In the genomic region with DNA sequence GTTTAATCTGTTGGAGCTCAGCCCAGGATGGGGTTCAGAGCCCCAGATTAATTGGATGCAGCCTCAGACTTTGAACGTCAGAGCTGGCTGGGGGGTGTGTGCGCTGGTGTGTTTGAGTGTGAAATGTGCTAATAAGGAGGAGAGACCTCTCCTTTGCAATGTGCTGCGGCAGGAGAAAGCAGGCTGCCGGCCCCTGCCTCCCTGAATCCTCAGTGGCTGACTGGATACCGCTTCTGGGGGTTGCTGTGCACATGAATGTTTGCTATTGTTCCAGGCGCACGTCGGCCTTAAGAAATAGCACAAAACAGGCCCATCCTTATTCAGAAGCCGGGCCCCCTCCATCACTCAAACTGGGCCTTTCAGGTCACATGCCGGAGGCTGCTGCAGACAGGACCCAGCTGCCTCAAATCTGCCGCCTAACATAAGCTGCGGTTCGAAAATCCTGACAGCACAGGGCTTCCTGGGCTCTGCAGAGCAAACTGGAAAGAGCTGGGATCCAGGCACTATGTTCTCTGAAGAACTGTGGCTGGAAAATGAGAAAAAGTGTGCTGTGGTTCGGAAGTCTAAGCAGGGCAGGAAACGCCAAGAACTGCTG, we compare ENCODE assay signal across 1 cellular context.
TF ChIP-seq lines count a peak whose summit lies in the region.

No MANE protein-coding gene starts in this region.

TF ChIP-seq in IMR-90, 13 proteins besides CTCF, POLR2A, EP300 and RAD21:
- TF ChIP-seq, protein P1, sequence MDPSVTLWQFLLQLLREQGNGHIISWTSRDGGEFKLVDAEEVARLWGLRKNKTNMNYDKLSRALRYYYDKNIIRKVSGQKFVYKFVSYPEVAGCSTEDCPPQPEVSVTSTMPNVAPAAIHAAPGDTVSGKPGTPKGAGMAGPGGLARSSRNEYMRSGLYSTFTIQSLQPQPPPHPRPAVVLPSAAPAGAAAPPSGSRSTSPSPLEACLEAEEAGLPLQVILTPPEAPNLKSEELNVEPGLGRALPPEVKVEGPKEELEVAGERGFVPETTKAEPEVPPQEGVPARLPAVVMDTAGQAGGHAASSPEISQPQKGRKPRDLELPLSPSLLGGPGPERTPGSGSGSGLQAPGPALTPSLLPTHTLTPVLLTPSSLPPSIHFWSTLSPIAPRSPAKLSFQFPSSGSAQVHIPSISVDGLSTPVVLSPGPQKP (IDR thresholded peaks at IDR 0.05; ENCODE audit: borderline replicate concordance, low read depth, low read length): no peak
- no peak for TF ChIP-seq FOS (IDR thresholded peaks at IDR 0.05; ENCODE audit: low read depth, low read length)
- TF ChIP-seq RCOR1 (IDR thresholded peaks at IDR 0.05; ENCODE audit: insufficient replicate concordance, low read length): no peak
- TF ChIP-seq RFX5 (IDR thresholded peaks at IDR 0.05; ENCODE audit: low read depth, low read length): no peak
- no peak for TF ChIP-seq NFE2L2 (IDR thresholded peaks at IDR 0.05; ENCODE audit: low read depth, low read length)
- no peak for TF ChIP-seq CEBPB (IDR thresholded peaks at IDR 0.05; ENCODE audit: low read depth, low read length)
- no peak for TF ChIP-seq MAFK (IDR thresholded peaks at IDR 0.05; ENCODE audit: low read depth, low read length)
- no peak for TF ChIP-seq CHD1 (IDR thresholded peaks at IDR 0.05; ENCODE audit: low read depth, low read length)
- no peak for TF ChIP-seq BHLHE40 (IDR thresholded peaks at IDR 0.05; ENCODE audit: low read depth, low read length)
- no peak for TF ChIP-seq MXI1 (IDR thresholded peaks at IDR 0.05; ENCODE audit: borderline replicate concordance, low read depth, low read length)
- TF ChIP-seq SMC3 (IDR thresholded peaks at IDR 0.05; ENCODE audit: low read depth, low read length): no peak
- TF ChIP-seq, protein P2, sequence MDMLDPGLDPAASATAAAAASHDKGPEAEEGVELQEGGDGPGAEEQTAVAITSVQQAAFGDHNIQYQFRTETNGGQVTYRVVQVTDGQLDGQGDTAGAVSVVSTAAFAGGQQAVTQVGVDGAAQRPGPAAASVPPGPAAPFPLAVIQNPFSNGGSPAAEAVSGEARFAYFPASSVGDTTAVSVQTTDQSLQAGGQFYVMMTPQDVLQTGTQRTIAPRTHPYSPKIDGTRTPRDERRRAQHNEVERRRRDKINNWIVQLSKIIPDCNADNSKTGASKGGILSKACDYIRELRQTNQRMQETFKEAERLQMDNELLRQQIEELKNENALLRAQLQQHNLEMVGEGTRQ (IDR thresholded peaks at IDR 0.05; ENCODE audit: low read depth, low read length): no peak
- no peak for TF ChIP-seq MAZ (IDR thresholded peaks at IDR 0.05; ENCODE audit: borderline replicate concordance, low read depth, low read length)
